In the genomic region with DNA sequence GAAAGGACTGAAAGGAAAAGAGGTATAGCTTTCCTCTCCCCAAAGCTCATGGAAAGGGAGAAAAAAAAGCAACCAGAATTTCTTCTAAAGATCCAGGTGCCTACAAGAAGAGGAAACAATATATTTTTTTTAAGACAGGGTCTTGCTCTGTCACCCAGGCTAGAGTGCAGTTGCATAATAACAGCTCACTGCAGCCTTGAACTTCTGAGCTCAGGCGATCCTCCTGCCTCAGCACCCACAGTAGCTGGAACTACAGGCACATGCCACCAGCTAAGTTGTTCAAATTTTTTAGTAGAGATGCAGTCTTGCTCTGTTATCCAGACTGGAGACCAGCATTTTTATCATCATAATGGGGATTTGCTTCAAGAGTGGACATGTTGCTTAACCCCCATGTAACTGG, we compare ENCODE assay signal across 17 cellular contexts.
"Had no signal": no experiment of that assay in that cellular context is flagged by ENCODE, and none has a peak within 500 bp of the region (broad histone marks: within the 10 kb centered on the region; RNA-seq: fewer than 3 reads in every experiment).

No MANE protein-coding gene starts in this region.

- DNase-seq: activated B cell treated with CpG ODN at 0.5 μM for 24 hours; activated CD4-positive, alpha-beta T cell treated with anti-CD3 and anti-CD28 coated beads, Interleukin-2, amount 50 U/mL, for 1 hour; activated naive CD4-positive, alpha-beta T cell treated with Interleukin-2 at 50 U/mL for 16 hours; activated T-cell treated with anti-CD3 and anti-CD28 coated beads, Interleukin-2, amount 50 U/mL, for 48 hours; endodermal cell; head of caudate nucleus; lower lobe of right lung; midbrain; psoas muscle; sigmoid colon; spleen; stimulated activated CD4-positive, alpha-beta T cell treated with anti-CD3 and anti-CD28 coated beads, Interleukin-1b, Interleukin-23, amount 100 ng/mL, for 48 hours; stomach; T-helper 17 cell; upper lobe of right lung had no signal

- H3K4me3 ChIP-seq: lower lobe of right lung, neural progenitor cell, psoas muscle, sigmoid colon, spleen, stomach, thoracic aorta, upper lobe of right lung had no signal

- H3K4me1 ChIP-seq: lower lobe of right lung, neural progenitor cell, sigmoid colon, upper lobe of right lung had no signal

- H3K36me3 Mint-ChIP-seq: neural progenitor cell had no signal

- H3K27ac Mint-ChIP-seq: activated B cell treated with CpG ODN at 0.5 μM for 24 hours, endodermal cell, neural progenitor cell, T-helper 17 cell had no signal

- H3K9me3 ChIP-seq: lower lobe of right lung, psoas muscle, sigmoid colon, spleen, stomach, thoracic aorta, upper lobe of right lung had no signal

- H3K4me1 Mint-ChIP-seq: activated B cell treated with CpG ODN at 0.5 μM for 24 hours, neural progenitor cell had no signal

- ATAC-seq: lower lobe of right lung, psoas muscle, T-helper 17 cell, upper lobe of right lung had no signal

- H3K9me3 Mint-ChIP-seq: activated B cell treated with CpG ODN at 0.5 μM for 24 hours, endodermal cell, neural progenitor cell had no signal

- H3K27me3 ChIP-seq: neural progenitor cell, sigmoid colon, spleen, stomach, upper lobe of right lung had no signal

- H3K4me3 Mint-ChIP-seq: activated B cell treated with CpG ODN at 0.5 μM for 24 hours, endodermal cell, neural progenitor cell, T-helper 17 cell had no signal

- H3K27ac ChIP-seq: lower lobe of right lung, neural progenitor cell, psoas muscle, sigmoid colon, spleen, stomach, thoracic aorta, upper lobe of right lung had no signal
